21 cellular contexts compared by ENCODE assay signal in genomic region chr4:152308925-152309324, GRCh38.
A peak's percentile ranks its signal among the peaks of the same experiment; 100 is the strongest.
DNase-seq lines count a peak whose midpoint lies in the region; ATAC-seq, FAIRE-seq and TF ChIP-seq lines count a peak whose summit lies in the region.
"Had no signal": no experiment of that assay in that cellular context is flagged by ENCODE, and none has a peak within 500 bp of the region (broad histone marks: within the 10 kb centered on the region; RNA-seq: fewer than 3 reads in every experiment).

No MANE protein-coding gene starts in this region.

- H3K27ac Mint-ChIP-seq in HFFc6 = peak overlapping the region; percentile 75; the same call in 1 of the 2 replicates
- H3K27ac Mint-ChIP-seq: activated naive CD4-positive, alpha-beta T cell treated with anti-CD3 and anti-CD28 coated beads, Interleukin-2, amount 50 U/mL, for 72 hours; B cell; mesothelial cell of epicardium; nephron; T-helper 2 cell treated with Interferon-gamma antibody and Interleukin-4, amounts not matched to agents 5 μg/mL and 100 μg/mL, for 36 hours; type B pancreatic cell had no signal

- no peak for ATAC-seq in pancreas
- ATAC-seq: activated naive CD4-positive, alpha-beta T cell treated with anti-CD3 and anti-CD28 coated beads, Interleukin-2, amount 50 U/mL, for 72 hours; esophagus mucosa; gastroesophageal sphincter; left cardiac atrium had no signal

- no peak overlapping the region for H3K27ac ChIP-seq in small intestine (ENCODE audit: low read depth in 1 of 2, low read length in 1 of 2)
- no peak overlapping the region for H3K27ac ChIP-seq in pancreas
- H3K27ac ChIP-seq: gastroesophageal sphincter, SJCRH30 had no signal

- WGBS in small intestine, 3 donors = 51 to 55% (median 52%) methylated on average over 4 of the region's 4 CpGs
- 49 to 52% methylated on average over 4 of the region's 4 CpGs for WGBS in pancreas, 2 donors

- H3K36me3 ChIP-seq in small intestine (ENCODE audit: control insufficient read depth in 2 of 2, insufficient read depth in 2 of 2, low read length in 2 of 2) (no peaks in the 10 kb centered on the region), pancreas (no peaks in the 10 kb centered on the region)
- H3K36me3 ChIP-seq: gastroesophageal sphincter, SJCRH30 had no signal

- H3K27me3 ChIP-seq in small intestine (ENCODE audit: control insufficient read depth in 2 of 2, insufficient read depth in 2 of 2, low read length in 2 of 2) (no peaks in the 10 kb centered on the region), pancreas (no peaks in the 10 kb centered on the region)
- H3K27me3 ChIP-seq: gastroesophageal sphincter, SJCRH30 had no signal

- intact Hi-C loops in pancreas (cut with DNase I) = no loop called here

- TF ChIP-seq CTCF in HFFc6 (IDR thresholded peaks at IDR 0.05) (no peak), pancreas (IDR thresholded peaks at IDR 0.05) (no peak), foreskin fibroblast (IDR thresholded peaks at IDR 0.05; ENCODE audit: low read depth, low read length) (no peak)

- 0 out of 2 replicates have a peak, but pooled peaks cover 3% of the 10 kb centered on the region for H3K36me3 Mint-ChIP-seq in HFFc6 (ENCODE audit: low read depth)
- H3K36me3 Mint-ChIP-seq: activated naive CD4-positive, alpha-beta T cell treated with anti-CD3 and anti-CD28 coated beads, Interleukin-2, amount 50 U/mL, for 72 hours; mesothelial cell of epicardium; type B pancreatic cell had no signal

- no peaks in the 10 kb centered on the region for H3K9me3 ChIP-seq in small intestine (ENCODE audit: control insufficient read depth, low read depth)
- H3K9me3 ChIP-seq in pancreas = no peaks in the 10 kb centered on the region
- H3K9me3 ChIP-seq: gastroesophageal sphincter, SJCRH30 had no signal

- no peaks in the 10 kb centered on the region for H3K9me3 Mint-ChIP-seq in HFFc6
- H3K9me3 Mint-ChIP-seq: activated naive CD4-positive, alpha-beta T cell treated with anti-CD3 and anti-CD28 coated beads, Interleukin-2, amount 50 U/mL, for 72 hours; nephron; T-helper 2 cell treated with Interferon-gamma antibody and Interleukin-4, amounts not matched to agents 5 μg/mL and 100 μg/mL, for 36 hours had no signal

- peaks cover 33% of the 10 kb centered on the region for H3K4me1 Mint-ChIP-seq in HFFc6 (ENCODE audit: low read depth)

- no peak for FAIRE-seq in small intestine (lab: Jason Lieb, UNC)
- no peak for FAIRE-seq in pancreas (lab: Jason Lieb, UNC)

- no peaks in the 10 kb centered on the region for H3K4me1 ChIP-seq in small intestine (ENCODE audit: control insufficient read depth in 2 of 2, insufficient read depth in 1 of 2, low read depth in 1 of 2, low read length in 1 of 2)
- no peaks in the 10 kb centered on the region for H3K4me1 ChIP-seq in pancreas
- H3K4me1 ChIP-seq: gastroesophageal sphincter had no signal

- H3K27me3 Mint-ChIP-seq in HFFc6 (ENCODE audit: insufficient read depth) = peaks cover 2% of the 10 kb centered on the region; the same call in 1 of the 2 replicates

- H3K4me3 Mint-ChIP-seq in HFFc6 = peak overlapping the region; percentile 63; the same call in 1 of the 2 replicates
- H3K4me3 Mint-ChIP-seq: B cell; mesothelial cell of epicardium; nephron; T-helper 2 cell treated with Interferon-gamma antibody and Interleukin-4, amounts not matched to agents 5 μg/mL and 100 μg/mL, for 36 hours; type B pancreatic cell had no signal

- no peak for DNase-seq in HFFc6
- peak; percentile 90 for DNase-seq in NCI-H2029 (lab: John Stamatoyannopoulos, UW)
- peak; percentile 96 for DNase-seq in NCI-H748 (lab: John Stamatoyannopoulos, UW; ENCODE audit: unreplicated experiment)
- DNase-seq in small intestine = peak; percentile 5
- no peak for DNase-seq in pancreas
- DNase-seq in T-helper 1 cell = no peak
- DNase-seq in foreskin fibroblast = no peak
- DNase-seq: effector CD8-positive, alpha-beta T cell; GF-D8; left cardiac atrium; NCI-H446 treated with DMSO at 0.1 percent for 48 hours; SJCRH30; stimulated activated CD4-positive, alpha-beta T cell treated with anti-CD3 and anti-CD28 coated beads, Interleukin-2, amount 100 ng/mL, for 48 hours had no signal

- H3K4me3 ChIP-seq in small intestine (ENCODE audit: low read depth in 1 of 2, low read length in 2 of 2) (no peak overlapping the region), pancreas (no peak overlapping the region), foreskin fibroblast (ENCODE audit: low read depth in 1 of 2, low read length in 2 of 2) (no peak overlapping the region)
- H3K4me3 ChIP-seq: gastroesophageal sphincter, SJCRH30 had no signal

Comparison
In these comparisons a context has a peak if more than half of its experiments do, and no peak if none do; other contexts are left out.
1. DNase-seq: peak in NCI-H2029 (single experiment), NCI-H748 (single experiment) and small intestine (single experiment); none in HFFc6 (single experiment), pancreas (0 of 6), T-helper 1 cell (0 of 5) and foreskin fibroblast (0 of 2).